9 cellular contexts compared by ENCODE assay signal in genomic region chr9:34532041-34532440, GRCh38. TPM values are rescaled to one million over a fixed set of nuclear protein-coding genes. Genes with fewer than 3 reads are reported as not detected.
"Had no signal": no experiment of that assay in that cellular context is flagged by ENCODE, and none has a peak within 500 bp of the region (broad histone marks: within the 10 kb centered on the region; RNA-seq: fewer than 3 reads in every experiment).

No MANE protein-coding gene starts in this region.

RNA-seq across cellular contexts. Expression of gene ENHO, which starts 9.3 kb away (rescaled TPM):
- total RNA-seq: natural killer cell treated with Interleukin-12 subunit alpha and Interleukin-12 subunit beta and Interleukin-15 and Interleukin-18, amount 100 ng/mL, for 72 hours; omental fat pad; smooth muscle cell; thoracic aorta; thyroid gland; vagina had no signal

RNA-seq across cellular contexts. Expression of gene CNTFR, which starts 57.5 kb away (rescaled TPM):
- total RNA-seq: naive thymus-derived CD8-positive, alpha-beta T cell; natural killer cell treated with Interleukin-12 subunit alpha and Interleukin-12 subunit beta and Interleukin-15 and Interleukin-18, amount 100 ng/mL, for 72 hours; osteocyte; pulmonary artery endothelial cell had no signal
- polyA plus RNA-seq: naive thymus-derived CD8-positive, alpha-beta T cell had no signal
